In the genomic region with DNA sequence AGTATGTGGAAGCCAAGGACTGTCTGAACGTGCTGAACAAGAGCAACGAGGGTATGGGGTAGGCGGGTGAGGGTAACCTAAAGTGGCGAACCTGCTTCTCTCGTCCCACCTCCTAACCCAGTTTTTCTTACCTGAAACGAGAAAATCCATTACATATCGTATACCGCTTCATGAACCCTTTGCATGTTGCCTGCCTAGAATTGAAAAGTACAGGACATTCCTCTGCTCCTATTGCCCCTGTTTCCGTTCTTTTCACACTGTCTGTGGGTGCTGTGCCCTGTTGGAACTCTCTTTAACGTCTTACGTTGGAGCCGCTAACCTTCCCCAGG, we compare ENCODE assay signal across 8 cellular contexts. TPM values are rescaled to one million over a fixed set of nuclear protein-coding genes. Genes with fewer than 3 reads are reported as not detected.
A peak's percentile ranks its signal among the peaks of the same experiment; 100 is the strongest.
DNase-seq lines count a peak whose midpoint lies in the region; ATAC-seq and TF ChIP-seq lines count a peak whose summit lies in the region.

No MANE protein-coding gene starts in this region.

- no peak for DNase-seq in activated naive CD8-positive, alpha-beta T cell treated with anti-CD3 and anti-CD28 coated beads, Interleukin-2, amount 10 ng/mL, durations not matched to agents 7 days and 5 days
- DNase-seq in stomach = no peak
- no peak for DNase-seq in DMS153 treated with DMSO at 0.1 percent for 48 hours (lab: John Stamatoyannopoulos, UW; ENCODE audit: unreplicated experiment)
- no peak for DNase-seq in stimulated activated CD4-positive, alpha-beta T cell treated with anti-CD3 and anti-CD28 coated beads, Interleukin-15, amount 100 ng/mL, for 24 hours
- no peak for DNase-seq in medulla oblongata (ENCODE audit: extremely low spot score)

- H3K27me3 ChIP-seq in HUES48 (ENCODE audit: control insufficient read depth, insufficient read depth, low read length) (no peaks in the 10 kb centered on the region), iPS-20b (ENCODE audit: insufficient read depth, low read length) (no peaks in the 10 kb centered on the region), stomach (no peaks in the 10 kb centered on the region)

- intact Hi-C loops in stomach (cut with DNase I; ENCODE audit: low total_unique reads) = no loop called here

- H3K4me1 ChIP-seq in HUES48 (ENCODE audit: control insufficient read depth, insufficient read depth, low read length) (peaks cover 12% of the 10 kb centered on the region), iPS-20b (ENCODE audit: insufficient read depth, low read length) (no peaks in the 10 kb centered on the region; the same call in 1 of the 2 replicates), stomach (peaks cover 30 to 55% (median 48%) of the 10 kb centered on the region in 4 donors)

- peak; percentile 0 for ATAC-seq in activated naive CD8-positive, alpha-beta T cell treated with anti-CD3 and anti-CD28 coated beads, Interleukin-2, amount 10 ng/mL, durations not matched to agents 7 days and 5 days (ENCODE audit: low read depth)
- no peak for ATAC-seq in GM21367 (IDR thresholded peaks at IDR 0.05; ENCODE audit: unreplicated experiment)

- H3K9me3 ChIP-seq in HUES48 (ENCODE audit: control insufficient read depth, insufficient read depth, low read length) (no peaks in the 10 kb centered on the region), iPS-20b (ENCODE audit: insufficient read depth, low read depth, low read length) (no peaks in the 10 kb centered on the region), stomach (no peaks in the 10 kb centered on the region)

- H3K27ac ChIP-seq in HUES48 (ENCODE audit: low read depth, low read length) (peak overlapping the region; percentile 81), iPS-20b (ENCODE audit: low read length) (peak overlapping the region; percentile 20), stomach (peak overlapping the region; percentile 83 to 93 (median 89))

- H3K27me3 Mint-ChIP-seq in activated naive CD8-positive, alpha-beta T cell treated with anti-CD3 and anti-CD28 coated beads, Interleukin-2, amount 10 ng/mL, durations not matched to agents 7 days and 5 days = no peaks in the 10 kb centered on the region

- no peak for TF ChIP-seq POLR2A in stomach (IDR thresholded peaks at IDR 0.05)

- no peak for TF ChIP-seq EP300 in stomach (IDR thresholded peaks at IDR 0.05)

- peak overlapping the region; percentile 98 for H3K4me3 ChIP-seq in HUES48 (ENCODE audit: low read depth, low read length)
- H3K4me3 ChIP-seq in iPS-20b (ENCODE audit: low read length) = peak overlapping the region; percentile 93
- H3K4me3 ChIP-seq in stomach = peak overlapping the region; percentile 73 to 92 (median 83)

- H3K9ac ChIP-seq in HUES48 (ENCODE audit: low read depth, low read length) (peak overlapping the region; percentile 81), iPS-20b (ENCODE audit: low read depth, low read length) (peak overlapping the region; percentile 89)

- TF ChIP-seq CTCF in stomach (IDR thresholded peaks at IDR 0.05) = no peak

- H3K9me3 Mint-ChIP-seq in activated naive CD8-positive, alpha-beta T cell treated with anti-CD3 and anti-CD28 coated beads, Interleukin-2, amount 10 ng/mL, durations not matched to agents 7 days and 5 days = no peaks in the 10 kb centered on the region

- H3K36me3 ChIP-seq in HUES48 (ENCODE audit: control insufficient read depth, insufficient read depth, low read length) (peaks cover 48% of the 10 kb centered on the region), iPS-20b (ENCODE audit: insufficient read depth, low read depth, low read length) (peaks cover 56% of the 10 kb centered on the region), stomach (peaks cover 7 to 22% (median 16%) of the 10 kb centered on the region in 4 donors)

- H3K4me1 Mint-ChIP-seq in activated naive CD8-positive, alpha-beta T cell treated with anti-CD3 and anti-CD28 coated beads, Interleukin-2, amount 10 ng/mL, durations not matched to agents 7 days and 5 days = peaks cover 41% of the 10 kb centered on the region

- H3K27ac Mint-ChIP-seq in activated naive CD8-positive, alpha-beta T cell treated with anti-CD3 and anti-CD28 coated beads, Interleukin-2, amount 10 ng/mL, durations not matched to agents 7 days and 5 days = peak overlapping the region; percentile 92

- H3K4me3 Mint-ChIP-seq in activated naive CD8-positive, alpha-beta T cell treated with anti-CD3 and anti-CD28 coated beads, Interleukin-2, amount 10 ng/mL, durations not matched to agents 7 days and 5 days = peak overlapping the region; percentile 98

- 2 to 4% (median 3%) methylated on average over 12 of the region's 12 CpGs for WGBS in stomach, 5 donors

- POLR2A ChIA-PET in activated naive CD8-positive, alpha-beta T cell treated with anti-CD3 and anti-CD28 coated beads, Interleukin-2, amount 10 ng/mL, durations not matched to agents 7 days and 5 days (lab: Charles Lee) = interaction anchor here (0.8 to 2.5 kb wide), 15 partner anchors 13 to 290 kb away, joined by 3 to 23 read pairs (median 6); a partner anchor contains a TSS

- H3K36me3 Mint-ChIP-seq in activated naive CD8-positive, alpha-beta T cell treated with anti-CD3 and anti-CD28 coated beads, Interleukin-2, amount 10 ng/mL, durations not matched to agents 7 days and 5 days = peaks cover 26% of the 10 kb centered on the region

RNA-seq across cellular contexts. Expression of a gene that starts 0.5 kb away (rescaled TPM):
- 100 to 1,000 TPM; 388 to 425 TPM for total RNA-seq in activated naive CD8-positive, alpha-beta T cell treated with anti-CD3 and anti-CD28 coated beads, Interleukin-2, amount 10 ng/mL, durations not matched to agents 7 days and 5 days
- 100 to 1,000 TPM; 207 to 623 (median 288) TPM for total RNA-seq in stomach
- 1,000 to 10,000 TPM; 1,294 to 1,886 (median 1,325) TPM for polyA plus RNA-seq in stomach

RNA-seq across cellular contexts. Expression of a gene that starts 3.6 kb away (rescaled TPM):
- 10 to 100 TPM; 44.8 to 51.2 TPM for total RNA-seq in activated naive CD8-positive, alpha-beta T cell treated with anti-CD3 and anti-CD28 coated beads, Interleukin-2, amount 10 ng/mL, durations not matched to agents 7 days and 5 days
- total RNA-seq in stomach = 10 to 100 TPM; 16.0 to 33.9 (median 29.0) TPM
- 100 to 1,000 TPM in 1 of 3 donors, 10 to 100 TPM in 2; 89.5 to 120 (median 98.5) TPM for polyA plus RNA-seq in stomach

RNA-seq across cellular contexts. Expression of a gene that starts 25.6 kb away (rescaled TPM):
- 10 to 100 TPM; 65.0 to 67.0 TPM for total RNA-seq in activated naive CD8-positive, alpha-beta T cell treated with anti-CD3 and anti-CD28 coated beads, Interleukin-2, amount 10 ng/mL, durations not matched to agents 7 days and 5 days
- 10 to 100 TPM; 22.6 to 59.4 (median 43.3) TPM for total RNA-seq in stomach
- polyA plus RNA-seq in stomach = 10 to 100 TPM; 19.7 to 49.7 (median 19.7) TPM

RNA-seq across cellular contexts. Expression of a gene that starts 27.8 kb away (rescaled TPM):
- total RNA-seq in activated naive CD8-positive, alpha-beta T cell treated with anti-CD3 and anti-CD28 coated beads, Interleukin-2, amount 10 ng/mL, durations not matched to agents 7 days and 5 days = 10 to 100 TPM; 90.5 to 91.0 TPM
- total RNA-seq in stomach = 10 to 100 TPM in 1 of 5 donors, 1 to 10 TPM in 4; 3.3 to 43.2 (median 6.6) TPM
- 10 to 100 TPM in 1 of 3 donors, under 1 TPM in 2; 0.15 to 13.1 (median 0.75) TPM for polyA plus RNA-seq in stomach

RNA-seq across cellular contexts. Expression of a gene that starts 40.3 kb away (rescaled TPM):
- not detected for total RNA-seq in activated naive CD8-positive, alpha-beta T cell treated with anti-CD3 and anti-CD28 coated beads, Interleukin-2, amount 10 ng/mL, durations not matched to agents 7 days and 5 days
- not detected for total RNA-seq in stomach
- not detected for polyA plus RNA-seq in stomach

Comparison
In these comparisons a context has a peak if more than half of its experiments do, and no peak if none do; other contexts are left out.
1. H3K27ac ChIP-seq: peak in every context shown above with its lines; median percentile 89 in stomach; 81 in HUES48; 20 in iPS-20b.